ENCODE assay signal across 1 cellular context in genomic region chr14:94773017-94773681, GRCh38.
TF ChIP-seq lines count a peak whose summit lies in the region.

No MANE protein-coding gene starts in this region.

TF ChIP-seq in H1, 55 proteins besides CTCF, POLR2A, EP300 and RAD21 (continued from another document):
- TF ChIP-seq ATF3 (IDR thresholded peaks at IDR 0.05; ENCODE audit: insufficient read depth, low read depth, low read length) (no peak), BRCA1 (IDR thresholded peaks at IDR 0.05; ENCODE audit: low read depth, low read length) (no peak), POU5F1 (IDR thresholded peaks at IDR 0.05; ENCODE audit: low read depth, low read length) (no peak), RXRA (IDR thresholded peaks at IDR 0.05; ENCODE audit: insufficient read depth, low read depth, low read length) (no peak), PHF8 (conservative IDR thresholded peaks at IDR 0.05; ENCODE audit: low read depth, low read length) (no peak), CHD2 (IDR thresholded peaks at IDR 0.05; ENCODE audit: low read length) (no peak), TBP (IDR thresholded peaks at IDR 0.05; ENCODE audit: low read depth, low read length) (no peak), RNF2 (IDR thresholded peaks at IDR 0.05; ENCODE audit: borderline replicate concordance, low read depth, low read length, missing control alignments, poor library complexity, severe bottlenecking) (no peak), TAF7 (optimal IDR thresholded peaks at IDR 0.05; ENCODE audit: borderline replicate concordance, low read depth, low read length) (no peak), JUN (IDR thresholded peaks at IDR 0.05; ENCODE audit: low read depth, low read length) (no peak), SP1 (IDR thresholded peaks at IDR 0.05; ENCODE audit: low read depth, low read length) (0 out of 2 replicates have a peak, but pooled peaks have one; percentile 29), SAP30 (IDR thresholded peaks at IDR 0.05; ENCODE audit: insufficient read depth, insufficient replicate concordance, low read length) (no peak), TAF1 (IDR thresholded peaks at IDR 0.05; ENCODE audit: low read depth, low read length) (no peak), CHD1 (IDR thresholded peaks at IDR 0.05; ENCODE audit: low read depth, low read length) (no peak), CEBPB (IDR thresholded peaks at IDR 0.05; ENCODE audit: low read depth, low read length) (no peak), KDM4A (IDR thresholded peaks at IDR 0.05; ENCODE audit: low read depth, low read length, severe bottlenecking) (no peak), SIX5 (IDR thresholded peaks at IDR 0.05; ENCODE audit: low read depth, low read length) (no peak), SP4 (IDR thresholded peaks at IDR 0.05; ENCODE audit: low read length) (no peak), SP2 (IDR thresholded peaks at IDR 0.05; ENCODE audit: low read length) (no peak), RBBP5 (IDR thresholded peaks at IDR 0.05; ENCODE audit: borderline replicate concordance, low read depth, low read length) (no peak), SUZ12 (IDR thresholded peaks at IDR 0.05; ENCODE audit: low read length) (no peak; the same call in none of the 2 replicates), CBX5 (IDR thresholded peaks at IDR 0.05; ENCODE audit: low read depth, low read length) (no peak), BACH1 (IDR thresholded peaks at IDR 0.05; ENCODE audit: low read length) (no peak), SRF (IDR thresholded peaks at IDR 0.05; ENCODE audit: low read depth, low read length) (no peak), GTF2F1 (IDR thresholded peaks at IDR 0.05; ENCODE audit: borderline replicate concordance, low read depth, low read length) (no peak), GABPA (IDR thresholded peaks at IDR 0.05; ENCODE audit: borderline replicate concordance, insufficient read depth, low read length) (no peak), CTBP2 (IDR thresholded peaks at IDR 0.05; ENCODE audit: borderline replicate concordance, insufficient read depth, insufficient read length, low read length) (peak; percentile 61), SIRT6 (IDR thresholded peaks at IDR 0.05; ENCODE audit: low read length) (no peak), NRF1 (IDR thresholded peaks at IDR 0.05; ENCODE audit: low read depth, low read length) (no peak), POLR2AphosphoS5 (IDR thresholded peaks at IDR 0.05; ENCODE audit: low read depth, low read length) (no peak)
- TF ChIP-seq, protein P1, sequence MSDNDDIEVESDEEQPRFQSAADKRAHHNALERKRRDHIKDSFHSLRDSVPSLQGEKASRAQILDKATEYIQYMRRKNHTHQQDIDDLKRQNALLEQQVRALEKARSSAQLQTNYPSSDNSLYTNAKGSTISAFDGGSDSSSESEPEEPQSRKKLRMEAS (IDR thresholded peaks at IDR 0.05): peak; percentile 61
